Comparison of ENCODE assay signal across 9 cellular contexts in genomic region chr6:117264487-117265424, GRCh38. TPM values are rescaled to one million over a fixed set of nuclear protein-coding genes. Genes with fewer than 3 reads are reported as not detected.
DNase-seq lines count a peak whose midpoint lies in the region; ATAC-seq, FAIRE-seq and TF ChIP-seq lines count a peak whose summit lies in the region.
"Had no signal": no experiment of that assay in that cellular context is flagged by ENCODE, and none has a peak within 500 bp of the region (broad histone marks: within the 10 kb centered on the region; RNA-seq: fewer than 3 reads in every experiment).

No MANE protein-coding gene starts in this region.

- no peaks in the 10 kb centered on the region for H3K9me1 ChIP-seq in keratinocyte (ENCODE audit: control insufficient read depth, extremely low read depth, insufficient read depth, low read length)

- peak; percentile 58 for DNase-seq in NCI-H82 (lab: John Stamatoyannopoulos, UW)
- no peak for DNase-seq in NCI-H82 treated with DMSO at 0.1 percent for 48 hours (lab: John Stamatoyannopoulos, UW; ENCODE audit: unreplicated experiment)
- peak; percentile 5 for DNase-seq in adipocyte (ENCODE audit: low read depth)
- DNase-seq in keratinocyte (ENCODE audit: low read depth, low spot score), result no peak
- no peak for DNase-seq in NCI-H146 treated with DMSO at 0.1 percent for 48 hours (lab: John Stamatoyannopoulos, UW; ENCODE audit: unreplicated experiment)
- no peak for DNase-seq in stimulated activated CD4-positive, alpha-beta T cell treated with anti-CD3 and anti-CD28 coated beads, Interleukin-12 subunit alpha, Interleukin-12 subunit beta, amount 100 ng/mL, for 4 hours

- H3K9ac ChIP-seq in adipocyte (ENCODE audit: low read length) (no peak overlapping the region), keratinocyte (ENCODE audit: control insufficient read depth, extremely low read depth, insufficient read depth, low read length) (no peak overlapping the region), subcutaneous abdominal adipose tissue (ENCODE audit: low read length in 5 of 5) (peak overlapping the region in 1 of 5 donors; percentile 30)
- H3K9ac ChIP-seq: BLaER1 treated with 17β-estradiol and CSF1 and Interleukin-3, amounts not matched to agents 10 nM and 100 nM had no signal

- no peaks in the 10 kb centered on the region for H3K36me3 ChIP-seq in adipocyte (ENCODE audit: control insufficient read depth, insufficient read depth, low read length, severe bottlenecking)
- H3K36me3 ChIP-seq in keratinocyte (ENCODE audit: control insufficient read depth in 2 of 2, extremely low read depth in 1 of 2, insufficient read depth in 2 of 2, low read length in 2 of 2), result no peaks in the 10 kb centered on the region
- H3K36me3 ChIP-seq in subcutaneous abdominal adipose tissue (ENCODE audit: control insufficient read depth in 5 of 5, insufficient read depth in 5 of 5, low read length in 5 of 5), result no peaks in the 10 kb centered on the region
- H3K36me3 ChIP-seq: BLaER1 treated with 17β-estradiol and CSF1 and Interleukin-3, amounts not matched to agents 10 nM and 100 nM had no signal

- H4K20me1 ChIP-seq in keratinocyte (ENCODE audit: control insufficient read depth, extremely low read depth, insufficient read depth, low read length), result no peaks in the 10 kb centered on the region
- H4K20me1 ChIP-seq: BLaER1 treated with 17β-estradiol and CSF1 and Interleukin-3, amounts not matched to agents 10 nM and 100 nM had no signal

- peak overlapping the region; percentile 72 for H3K4me3 ChIP-seq in adipocyte (ENCODE audit: low read length)
- H3K4me3 ChIP-seq in keratinocyte (ENCODE audit: control insufficient read depth in 2 of 3, extremely low read depth in 1 of 3, insufficient read depth in 2 of 3, low read depth in 1 of 3, low read length in 3 of 3), result peak overlapping the region in 2 of 3 experiments; percentile 38 to 54
- H3K4me3 ChIP-seq in subcutaneous abdominal adipose tissue (ENCODE audit: low read depth in 1 of 5, low read length in 5 of 5), result peak overlapping the region; percentile 59 to 75 (median 67)
- H3K4me3 ChIP-seq: BLaER1 treated with 17β-estradiol and CSF1 and Interleukin-3, amounts not matched to agents 10 nM and 100 nM had no signal

- H3K9me3 ChIP-seq in adipocyte (ENCODE audit: control insufficient read depth, low read length) (peaks cover 20% of the 10 kb centered on the region), keratinocyte (ENCODE audit: control insufficient read depth, low read depth, low read length) (no peaks in the 10 kb centered on the region), subcutaneous abdominal adipose tissue (ENCODE audit: control insufficient read depth in 5 of 5, low read length in 5 of 5) (no peaks in the 10 kb centered on the region)

- peak; percentile 49 for ATAC-seq in HG03135 (IDR thresholded peaks at IDR 0.05; ENCODE audit: unreplicated experiment)

- H3K79me2 ChIP-seq in keratinocyte (ENCODE audit: control insufficient read depth, insufficient read depth, low read length), result no peaks in the 10 kb centered on the region

- H3K27me3 ChIP-seq in adipocyte (replicated peaks; ENCODE audit: control insufficient read depth, insufficient read depth, low read length), result peaks cover 95% of the 10 kb centered on the region
- peaks cover 87% of the 10 kb centered on the region for H3K27me3 ChIP-seq in keratinocyte (ENCODE audit: control insufficient read depth, extremely low read depth, insufficient read depth, low read length)
- H3K27me3 ChIP-seq in subcutaneous abdominal adipose tissue (ENCODE audit: control insufficient read depth in 5 of 5, insufficient read depth in 4 of 5, low read length in 5 of 5), result peaks cover 54 to 81% (median 76%) of the 10 kb centered on the region in 5 donors

- H3K4me2 ChIP-seq in keratinocyte (ENCODE audit: control insufficient read depth, extremely low read depth, insufficient read depth, low read depth, low read length), result peak overlapping the region; percentile 66
- H3K4me2 ChIP-seq: BLaER1 treated with 17β-estradiol and CSF1 and Interleukin-3, amounts not matched to agents 10 nM and 100 nM had no signal

- H3K27ac ChIP-seq in keratinocyte (ENCODE audit: control insufficient read depth, insufficient read depth, low read length) (no peak overlapping the region), subcutaneous abdominal adipose tissue (ENCODE audit: low read depth, low read length) (no peak overlapping the region)
- H3K27ac ChIP-seq: BLaER1 treated with 17β-estradiol and CSF1 and Interleukin-3, amounts not matched to agents 10 nM and 100 nM had no signal

- TF ChIP-seq CTCF in keratinocyte (optimal IDR thresholded peaks at IDR 0.05 in 1 of 3, IDR thresholded peaks at IDR 0.05 in 1 of 3, conservative IDR thresholded peaks at IDR 0.05 in 1 of 3; ENCODE audit: extremely low read depth in 1 of 3, insufficient read depth in 2 of 3, low read length in 3 of 3), result no peak

- H3K4me1 ChIP-seq in adipocyte (ENCODE audit: control insufficient read depth, insufficient read depth, low read length) (peaks cover 17% of the 10 kb centered on the region), keratinocyte (ENCODE audit: control insufficient read depth, extremely low read depth, insufficient read depth, low read length) (peaks cover 11% of the 10 kb centered on the region), subcutaneous abdominal adipose tissue (ENCODE audit: control insufficient read depth in 5 of 5, insufficient read depth in 5 of 5, low read length in 5 of 5) (peaks cover 0 to 22% (median 20%) of the 10 kb centered on the region in 5 donors)

- H2AFZ ChIP-seq in keratinocyte (ENCODE audit: control insufficient read depth, low read length), result no peak overlapping the region

- no peak for FAIRE-seq in keratinocyte (lab: Jason Lieb, UNC)

- dilution Hi-C loops in keratinocyte (cut with MboI; ENCODE audit: extremely low pct_ligation_motif_present, low sequenced_read_pairs), result no loop called here

RNA-seq across cellular contexts. Expression of gene VGLL2, which starts 0.6 kb away (rescaled TPM):
- not detected in 3 replicates for polyA plus RNA-seq in keratinocyte
- not detected for polyA plus RNA-seq in keratinocyte (2011; ENCODE audit: low read depth)
- not detected in 2 replicates for polyA plus RNA-seq in keratinocyte (2011; cell fraction: cytosol; rRNA removed)
- polyA plus RNA-seq in keratinocyte (2011; cell fraction: nucleus; rRNA removed), result not detected in 2 replicates
- not detected in 2 replicates for polyA plus RNA-seq in keratinocyte (2012; ENCODE audit: low replicate concordance)
- not detected in 3 replicates for polyA minus RNA-seq in keratinocyte
- polyA minus RNA-seq in keratinocyte (2011; cell fraction: cytosol; rRNA and poly(A)+ RNA removed), result not detected
- polyA minus RNA-seq in keratinocyte (2011; cell fraction: nucleus; rRNA and poly(A)+ RNA removed), result not detected in 2 replicates

Comparison
In these comparisons a context has a peak if more than half of its experiments do, and no peak if none do; other contexts are left out.
1. DNase-seq: peak in NCI-H82 (single experiment) and adipocyte (single experiment); none in NCI-H82 treated with DMSO at 0.1 percent for 48 hours (single experiment), keratinocyte (single experiment), NCI-H146 treated with DMSO at 0.1 percent for 48 hours (single experiment) and stimulated activated CD4-positive, alpha-beta T cell treated with anti-CD3 and anti-CD28 coated beads, Interleukin-12 subunit alpha, Interleukin-12 subunit beta, amount 100 ng/mL, for 4 hours (single experiment).
2. Peak in every context shown above with its lines, with median percentiles within 50 percentile points of each other: H3K4me3 ChIP-seq.